ENCODE assay signal across 12 cellular contexts in genomic region chr2:142742301-142743214, GRCh38.
A peak's percentile ranks its signal among the peaks of the same experiment; 100 is the strongest.
DNase-seq lines count a peak whose midpoint lies in the region; ATAC-seq and TF ChIP-seq lines count a peak whose summit lies in the region.
"Had no signal": no experiment of that assay in that cellular context is flagged by ENCODE, and none has a peak within 500 bp of the region (broad histone marks: within the 10 kb centered on the region; RNA-seq: fewer than 3 reads in every experiment).

No MANE protein-coding gene starts in this region.

- no peaks in the 10 kb centered on the region for H3K9me3 ChIP-seq in smooth muscle cell (replicated peaks; ENCODE audit: low read depth)
- no peaks in the 10 kb centered on the region for H3K9me3 ChIP-seq in sigmoid colon
- H3K9me3 ChIP-seq: BE2C had no signal

- H3K4me3 ChIP-seq in smooth muscle cell (no peak overlapping the region), sigmoid colon (no peak overlapping the region)

- DNase-seq in COLO829 (ENCODE audit: low spot score) (peak; percentile 8), LHCN-M2 (ENCODE audit: low read depth) (peak; percentile 31), fibroblast of peridontal ligament (ENCODE audit: extremely low read depth) (peak; percentile 85), LoVo (ENCODE audit: low spot score) (no peak), smooth muscle cell (lab: John Stamatoyannopoulos, UW; ENCODE audit: unreplicated experiment) (no peak), UCSD-AML1 (lab: John Stamatoyannopoulos, UW; ENCODE audit: unreplicated experiment) (no peak), sigmoid colon (no peak)
- DNase-seq: activated CD8-positive, alpha-beta memory T cell treated with anti-CD3 and anti-CD28 coated beads, Interleukin-2, amount 10 ng/mL, durations not matched to agents 7 days and 5 days; amniotic stem cell; BE2C had no signal

- H3K27ac ChIP-seq in smooth muscle cell (ENCODE audit: low read depth) = no peak overlapping the region
- H3K27ac ChIP-seq in sigmoid colon = no peak overlapping the region

- peak; percentile 10 for ATAC-seq in GM21619 (IDR thresholded peaks at IDR 0.05; ENCODE audit: unreplicated experiment)
- ATAC-seq: activated CD8-positive, alpha-beta memory T cell treated with anti-CD3 and anti-CD28 coated beads, Interleukin-2, amount 10 ng/mL, durations not matched to agents 7 days and 5 days; natural killer cell treated with Interleukin-12 subunit alpha and Interleukin-12 subunit beta and Interleukin-15 and Interleukin-18, amount 100 ng/mL, for 72 hours had no signal

- no peak overlapping the region for H3K9ac ChIP-seq in smooth muscle cell (ENCODE audit: low read depth)

- TF ChIP-seq POLR2A in sigmoid colon (IDR thresholded peaks at IDR 0.05) = no peak

- no peaks in the 10 kb centered on the region for H3K27me3 ChIP-seq in smooth muscle cell (ENCODE audit: low read depth)
- H3K27me3 ChIP-seq in sigmoid colon = no peaks in the 10 kb centered on the region
- H3K27me3 ChIP-seq: BE2C had no signal

- H3F3A ChIP-seq in smooth muscle cell (ENCODE audit: low read depth) = no peaks in the 10 kb centered on the region

- TF ChIP-seq CTCF in smooth muscle cell (IDR thresholded peaks at IDR 0.05; ENCODE audit: borderline replicate concordance, insufficient read depth, poor library complexity, severe bottlenecking) = no peak
- no peak for TF ChIP-seq CTCF in sigmoid colon (IDR thresholded peaks at IDR 0.05)

- H3K36me3 ChIP-seq in smooth muscle cell (ENCODE audit: low read depth) (no peaks in the 10 kb centered on the region), sigmoid colon (no peaks in the 10 kb centered on the region)
- H3K36me3 ChIP-seq: BE2C had no signal

- intact Hi-C loops in sigmoid colon (cut with DNase I) = no loop called here

- H3K79me2 ChIP-seq in smooth muscle cell (ENCODE audit: low read depth) = no peaks in the 10 kb centered on the region

- no peak overlapping the region for H3K4me2 ChIP-seq in smooth muscle cell

- H4K20me1 ChIP-seq in smooth muscle cell (ENCODE audit: low read depth) = no peaks in the 10 kb centered on the region

- H2AFZ ChIP-seq in smooth muscle cell (ENCODE audit: low read depth) = no peak overlapping the region

- WGBS in smooth muscle cell (ENCODE audit: low lambda C conversion rate) = 84% methylated on average over 5 of the region's 5 CpGs
- WGBS in sigmoid colon, 2 donors = 85 to 86% methylated on average over 5 of the region's 5 CpGs

- TF ChIP-seq EP300 in sigmoid colon (IDR thresholded peaks at IDR 0.05) = no peak

- H3K4me1 ChIP-seq in smooth muscle cell (ENCODE audit: low read depth) (no peaks in the 10 kb centered on the region), sigmoid colon (no peaks in the 10 kb centered on the region)
- H3K4me1 ChIP-seq: BE2C had no signal

Comparison
In these comparisons a context has a peak if more than half of its experiments do, and no peak if none do; other contexts are left out.
1. DNase-seq: peak in COLO829 (single experiment), LHCN-M2 (single experiment) and fibroblast of peridontal ligament (single experiment); none in LoVo (single experiment), smooth muscle cell (single experiment), UCSD-AML1 (single experiment) and sigmoid colon (single experiment).